Comparison of ENCODE assay signal across 17 cellular contexts in the genomic region with DNA sequence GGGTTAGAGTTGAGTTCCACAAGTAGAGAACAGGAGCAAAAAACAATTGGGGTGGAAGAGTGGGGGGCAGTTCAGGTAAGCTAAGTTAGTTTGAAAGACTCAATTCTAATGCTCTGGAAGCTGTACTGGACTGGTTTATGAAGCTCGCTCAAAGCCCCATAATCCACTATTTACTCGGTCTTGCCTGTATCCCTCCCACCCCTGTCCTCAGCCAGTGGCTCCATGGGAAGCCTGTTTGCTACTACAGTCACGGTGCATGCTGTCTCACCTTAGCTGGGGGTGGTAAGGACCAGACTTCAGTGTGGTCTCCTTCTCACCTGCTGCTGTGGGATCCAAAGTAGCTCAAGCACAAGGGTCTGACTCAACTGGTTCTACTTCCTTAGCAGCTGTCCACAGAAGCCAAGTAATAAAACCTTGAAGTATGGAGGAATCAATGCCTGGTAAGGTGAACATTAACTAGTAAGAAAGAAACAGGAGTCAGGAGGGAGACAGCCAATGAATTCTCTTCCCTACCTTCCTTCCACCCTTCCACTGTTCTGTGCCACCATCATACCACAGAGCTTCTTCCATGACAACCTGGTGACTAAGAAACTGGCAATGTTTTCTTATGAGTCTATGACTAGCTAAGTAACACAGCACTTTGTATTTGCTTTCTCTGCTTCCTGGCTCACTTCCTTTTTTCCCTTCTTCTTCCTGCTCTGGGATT.
A peak's percentile ranks its signal among the peaks of the same experiment; 100 is the strongest.
DNase-seq lines count a peak whose midpoint lies in the region; ATAC-seq and TF ChIP-seq lines count a peak whose summit lies in the region.
"Had no signal": no experiment of that assay in that cellular context is flagged by ENCODE, and none has a peak within 500 bp of the region (broad histone marks: within the 10 kb centered on the region; RNA-seq: fewer than 3 reads in every experiment).

No MANE protein-coding gene starts in this region.

- H3K27me3 Mint-ChIP-seq in T-cell, result no peaks in the 10 kb centered on the region
- H3K27me3 Mint-ChIP-seq: activated naive CD4-positive, alpha-beta T cell treated with anti-CD3 and anti-CD28 coated beads, Interleukin-2, amount 10 ng/mL, durations not matched to agents 7 days and 5 days; stimulated activated memory B cell treated with anti-CD40 and anti-IgM and Interleukin-4, amounts not matched to agents 10 μg/mL and 1 μg/mL and 100 μg/mL, for 72 hours had no signal

- no peaks in the 10 kb centered on the region for H3K36me3 Mint-ChIP-seq in T-cell
- H3K36me3 Mint-ChIP-seq: activated naive CD4-positive, alpha-beta T cell treated with anti-CD3 and anti-CD28 coated beads, Interleukin-2, amount 10 ng/mL, durations not matched to agents 7 days and 5 days; stimulated activated memory B cell treated with anti-CD40 and anti-IgM and Interleukin-4, amounts not matched to agents 10 μg/mL and 1 μg/mL and 100 μg/mL, for 72 hours had no signal

- in situ Hi-C loops in astrocyte of the spinal cord (cut with HindIII; ENCODE audit: low sequenced_read_pairs), result no loop called here

- CTCF ChIA-PET in T-cell (lab: Charles Lee), result no interaction called here

- H3K27me3 ChIP-seq in kidney epithelial cell (ENCODE audit: control insufficient read depth, insufficient read depth, low read length), result no peaks in the 10 kb centered on the region
- H3K27me3 ChIP-seq: uterus had no signal

- POLR2A ChIA-PET in T-cell (lab: Charles Lee), result interaction anchor here in 1 of 2 donors (0.6 kb wide), 1 partner anchor 14 kb away, joined by 3 read pairs; no protein-coding TSS in a partner anchor

- TF ChIP-seq CTCF in astrocyte of the spinal cord (IDR thresholded peaks at IDR 0.05; ENCODE audit: low read depth, low read length), result no peak
- no peak for TF ChIP-seq CTCF in kidney epithelial cell (IDR thresholded peaks at IDR 0.05; ENCODE audit: insufficient read depth, low read length, poor library complexity, severe bottlenecking)

- H3K4me3 ChIP-seq in astrocyte of the spinal cord (ENCODE audit: low read depth, low read length), result no peak overlapping the region
- H3K4me3 ChIP-seq in kidney epithelial cell (ENCODE audit: low read depth, low read length), result no peak overlapping the region
- H3K4me3 ChIP-seq: GM12878, psoas muscle, uterus had no signal

- H3K9me3 Mint-ChIP-seq in T-cell, result no peaks in the 10 kb centered on the region
- H3K9me3 Mint-ChIP-seq: activated naive CD4-positive, alpha-beta T cell treated with anti-CD3 and anti-CD28 coated beads, Interleukin-2, amount 10 ng/mL, durations not matched to agents 7 days and 5 days; stimulated activated memory B cell treated with anti-CD40 and anti-IgM and Interleukin-4, amounts not matched to agents 10 μg/mL and 1 μg/mL and 100 μg/mL, for 72 hours had no signal

- no peaks in the 10 kb centered on the region for H3K4me1 Mint-ChIP-seq in T-cell
- H3K4me1 Mint-ChIP-seq: activated naive CD4-positive, alpha-beta T cell treated with anti-CD3 and anti-CD28 coated beads, Interleukin-2, amount 10 ng/mL, durations not matched to agents 7 days and 5 days; stimulated activated memory B cell treated with anti-CD40 and anti-IgM and Interleukin-4, amounts not matched to agents 10 μg/mL and 1 μg/mL and 100 μg/mL, for 72 hours had no signal

- H3K27ac Mint-ChIP-seq in T-cell, result no peak overlapping the region
- H3K27ac Mint-ChIP-seq: activated naive CD4-positive, alpha-beta T cell treated with anti-CD3 and anti-CD28 coated beads, Interleukin-2, amount 10 ng/mL, durations not matched to agents 7 days and 5 days; stimulated activated memory B cell treated with anti-CD40 and anti-IgM and Interleukin-4, amounts not matched to agents 10 μg/mL and 1 μg/mL and 100 μg/mL, for 72 hours had no signal

- ATAC-seq in GM18861 (IDR thresholded peaks at IDR 0.05; ENCODE audit: unreplicated experiment) (no peak), T-cell (replicated peaks in 1 of 4) (no peak), GM21367 (IDR thresholded peaks at IDR 0.05; ENCODE audit: unreplicated experiment) (no peak), esophagus mucosa (no peak)
- ATAC-seq: GM12878; stimulated activated memory B cell treated with anti-CD40 and anti-IgM and Interleukin-4, amounts not matched to agents 10 μg/mL and 1 μg/mL and 100 μg/mL, for 72 hours had no signal

- no peaks in the 10 kb centered on the region for H3K36me3 ChIP-seq in kidney epithelial cell (ENCODE audit: control insufficient read depth, insufficient read depth, low read length)
- H3K36me3 ChIP-seq: uterus had no signal

- no peak overlapping the region for H3K4me3 Mint-ChIP-seq in T-cell
- H3K4me3 Mint-ChIP-seq: activated naive CD4-positive, alpha-beta T cell treated with anti-CD3 and anti-CD28 coated beads, Interleukin-2, amount 10 ng/mL, durations not matched to agents 7 days and 5 days; stimulated activated memory B cell treated with anti-CD40 and anti-IgM and Interleukin-4, amounts not matched to agents 10 μg/mL and 1 μg/mL and 100 μg/mL, for 72 hours had no signal

- DNase-seq in AG08396 (ENCODE audit: low spot score) (peak; percentile 29), HT-29 (ENCODE audit: low spot score) (peak; percentile 61), astrocyte of the spinal cord (ENCODE audit: low read depth, low spot score) (peak; percentile 43), kidney epithelial cell (ENCODE audit: low read depth) (peak; percentile 88), T-cell (no peak)
- DNase-seq: activated naive CD4-positive, alpha-beta T cell treated with anti-CD3 and anti-CD28 coated beads, Interleukin-2, amount 10 ng/mL, durations not matched to agents 7 days and 5 days; AML-193; DMS153; NCI-H524; psoas muscle; stimulated activated CD4-positive, alpha-beta T cell treated with anti-CD3 and anti-CD28 coated beads, Interleukin-4, amount 100 ng/mL, for 24 hours; uterus had no signal

Comparison
In these comparisons a context has a peak if more than half of its experiments do, and no peak if none do; other contexts are left out.
1. DNase-seq: peak in AG08396 (single experiment), HT-29 (single experiment), astrocyte of the spinal cord (single experiment) and kidney epithelial cell (single experiment); none in T-cell (0 of 34).